ENCODE assay signal across 18 cellular contexts in genomic region chr13:100984349-100984748, GRCh38.
DNase-seq lines count a peak whose midpoint lies in the region; ATAC-seq, FAIRE-seq and TF ChIP-seq lines count a peak whose summit lies in the region.
"Had no signal": no experiment of that assay in that cellular context is flagged by ENCODE, and none has a peak within 500 bp of the region (broad histone marks: within the 10 kb centered on the region; RNA-seq: fewer than 3 reads in every experiment).

No MANE protein-coding gene starts in this region.

- H2AK5ac ChIP-seq in mesendoderm (ENCODE audit: low read length) = no peak overlapping the region

- no peaks in the 10 kb centered on the region for H3K27me3 ChIP-seq in mesendoderm (ENCODE audit: insufficient read depth, low read length, poor library complexity)

- H4K5ac ChIP-seq in mesendoderm (ENCODE audit: low read length) = no peak overlapping the region

- H3K9me3 ChIP-seq in T-helper 17 cell (ENCODE audit: control insufficient read depth, low read length, poor library complexity, severe bottlenecking) = no peaks in the 10 kb centered on the region

- no peak overlapping the region for H3K27ac ChIP-seq in mesendoderm (ENCODE audit: low read depth, low read length)
- H3K27ac ChIP-seq: PC-9, RWPE1 had no signal

- no peak overlapping the region for H3K9ac ChIP-seq in mesendoderm (ENCODE audit: low read length)

- H3K4me1 Mint-ChIP-seq in brain = peaks cover 39% of the 10 kb centered on the region
- H3K4me1 Mint-ChIP-seq in T-helper 17 cell = no peaks in the 10 kb centered on the region

- no peak overlapping the region for H3K4ac ChIP-seq in mesendoderm (ENCODE audit: low read depth, low read length)

- no peaks in the 10 kb centered on the region for H3K79me1 ChIP-seq in mesendoderm (ENCODE audit: low read length)

- peak overlapping the region; percentile 31 for H3K18ac ChIP-seq in mesendoderm (ENCODE audit: low read length)

- peaks cover 6% of the 10 kb centered on the region for H3K27me3 Mint-ChIP-seq in brain
- H3K27me3 Mint-ChIP-seq in T-helper 17 cell = peaks cover 32% of the 10 kb centered on the region

- no CpG with 5 or more reads among the region's 3 CpGs for WGBS in mesendoderm (ENCODE audit: extremely low coverage, insufficient coverage, low lambda C conversion rate)

- FAIRE-seq in H54 (lab: Jason Lieb, UNC) = peak; percentile 15
- FAIRE-seq: D721Med, K562 had no signal

- no peaks in the 10 kb centered on the region for H3K36me3 ChIP-seq in mesendoderm (ENCODE audit: control insufficient read depth, insufficient read depth, low read length)

- TF ChIP-seq CTCF in brain (conservative IDR thresholded peaks at IDR 0.05) = no peak

- H2BK5ac ChIP-seq in mesendoderm (ENCODE audit: low read length) = no peak overlapping the region

- no peak overlapping the region for H3K4me3 ChIP-seq in mesendoderm (ENCODE audit: low read length)
- H3K4me3 ChIP-seq: K562, PC-9 had no signal

- H3K27ac Mint-ChIP-seq in brain = peak overlapping the region in 4 of 5 experiments; percentile 13 to 68 (median 52)
- H3K27ac Mint-ChIP-seq in T-helper 17 cell = no peak overlapping the region
- H3K27ac Mint-ChIP-seq: T-helper 1 cell treated with Interleukin-12 subunit alpha and Interleukin-12 subunit beta and Interleukin-4 antibody, amounts not matched to agents 30 μg/mL and 1 μg/mL, for 36 hours had no signal

- H3K4me2 ChIP-seq in mesendoderm (ENCODE audit: low read length) = no peak overlapping the region
- H3K4me2 ChIP-seq: PC-9 had no signal

- ATAC-seq in T-helper 17 cell = no peak
- ATAC-seq: HCT116, K562 had no signal

- TF ChIP-seq POLR2A in H54 (IDR thresholded peaks at IDR 0.05; ENCODE audit: low read depth, low read length) = no peak

- no peak overlapping the region for H2BK120ac ChIP-seq in mesendoderm (ENCODE audit: low read depth, low read length)

- no peak overlapping the region for H3K23ac ChIP-seq in mesendoderm (ENCODE audit: low read length)

- H2BK15ac ChIP-seq in mesendoderm (replicated peaks; ENCODE audit: low read depth) = no peak overlapping the region

- H4K8ac ChIP-seq in mesendoderm (ENCODE audit: low read depth, low read length) = no peak overlapping the region

- H3K9me3 Mint-ChIP-seq in brain = peaks cover 3 to 24% (median 12%) of the 10 kb centered on the region in 5 experiments
- H3K9me3 Mint-ChIP-seq: T-helper 1 cell treated with Interleukin-12 subunit alpha and Interleukin-12 subunit beta and Interleukin-4 antibody, amounts not matched to agents 30 μg/mL and 1 μg/mL, for 36 hours had no signal

- no peaks in the 10 kb centered on the region for H3K79me2 ChIP-seq in mesendoderm (ENCODE audit: control insufficient read depth, insufficient read depth, low read length)

- no peak overlapping the region for H3K56ac ChIP-seq in mesendoderm (ENCODE audit: low read length)

- H3K4me3 Mint-ChIP-seq in brain = no peak overlapping the region
- H3K4me3 Mint-ChIP-seq in T-helper 17 cell = no peak overlapping the region
- H3K4me3 Mint-ChIP-seq: T-helper 1 cell treated with Interleukin-12 subunit alpha and Interleukin-12 subunit beta and Interleukin-4 antibody, amounts not matched to agents 30 μg/mL and 1 μg/mL, for 36 hours had no signal

- no peaks in the 10 kb centered on the region for H3K36me3 Mint-ChIP-seq in brain
- H3K36me3 Mint-ChIP-seq in T-helper 17 cell (ENCODE audit: low read depth) = no peaks in the 10 kb centered on the region

- peaks cover 2% of the 10 kb centered on the region for H3K4me1 ChIP-seq in mesendoderm (ENCODE audit: control insufficient read depth, low read depth, low read length)

- DNase-seq in H54 (ENCODE audit: insufficient read length, low spot score) = no peak
- DNase-seq in NCI-H2107 treated with DMSO at 0.1 percent for 48 hours (lab: John Stamatoyannopoulos, UW; ENCODE audit: unreplicated experiment) = peak; percentile 47
- DNase-seq in mesendoderm = no peak
- DNase-seq in globus pallidus (ENCODE audit: low spot score) = no peak
- DNase-seq in T-helper 17 cell = no peak
- DNase-seq in foreskin melanocyte = no peak
- DNase-seq: ACHN, NCI-H1092 treated with DMSO at 0.1 percent for 48 hours, NCI-H446 treated with DMSO at 0.1 percent for 48 hours, NCI-H748 treated with DMSO at 0.1 percent for 48 hours, PC-9, SIG-M5 had no signal
